Comparison of ENCODE assay signal across 8 cellular contexts in genomic region chr11:61834278-61835004, GRCh38. TPM values are rescaled to one million over a fixed set of nuclear protein-coding genes. Genes with fewer than 3 reads are reported as not detected.
DNase-seq lines count a peak whose midpoint lies in the region; ATAC-seq and TF ChIP-seq lines count a peak whose summit lies in the region.

No MANE protein-coding gene starts in this region.

- H3K27ac Mint-ChIP-seq in brain: peak overlapping the region; percentile 87 to 98 (median 95)

- DNase-seq in thyroid gland: no peak

- peaks cover 95% of the 10 kb centered on the region for H3K79me2 ChIP-seq in DOHH2 (ENCODE audit: control insufficient read depth, low read length)

- H3F3A ChIP-seq in DOHH2 (ENCODE audit: control insufficient read depth, insufficient read depth): peaks cover 24% of the 10 kb centered on the region

- no peaks in the 10 kb centered on the region for H3K9me3 Mint-ChIP-seq in brain

- ATAC-seq in GM19351 (IDR thresholded peaks at IDR 0.05; ENCODE audit: unreplicated experiment) (peak; percentile 96), HG03378 (IDR thresholded peaks at IDR 0.05; ENCODE audit: unreplicated experiment) (peak; percentile 85)

- no peak overlapping the region for H3K9ac ChIP-seq in stomach smooth muscle (ENCODE audit: low read length in 2 of 2)

- peaks cover 3% of the 10 kb centered on the region for H3K27me3 Mint-ChIP-seq in brain

- TF ChIP-seq CTCF in DOHH2 (IDR thresholded peaks at IDR 0.05; ENCODE audit: low read depth, low read length, poor library complexity, severe bottlenecking): no peak
- no peak for TF ChIP-seq CTCF in brain (conservative IDR thresholded peaks at IDR 0.05)
- TF ChIP-seq CTCF in thyroid gland (IDR thresholded peaks at IDR 0.05): no peak

- peak overlapping the region; percentile 95 for H3K27ac ChIP-seq in DOHH2 (ENCODE audit: low read depth, low read length)
- peak overlapping the region; percentile 75 for H3K27ac ChIP-seq in layer of hippocampus (ENCODE audit: low read depth, low read length)
- H3K27ac ChIP-seq in stomach smooth muscle (ENCODE audit: low read length): peak overlapping the region; percentile 6
- H3K27ac ChIP-seq in thyroid gland: peak overlapping the region in 1 of 3 donors; percentile 40

- H3K36me3 ChIP-seq in DOHH2 (ENCODE audit: control insufficient read depth, low read length): peaks cover 95% of the 10 kb centered on the region
- H3K36me3 ChIP-seq in stomach smooth muscle (ENCODE audit: control insufficient read depth in 2 of 2, insufficient read depth in 2 of 2, low read length in 2 of 2): no peaks in the 10 kb centered on the region
- no peaks in the 10 kb centered on the region for H3K36me3 ChIP-seq in thyroid gland

- H3K9me3 ChIP-seq in DOHH2 (ENCODE audit: control insufficient read depth, insufficient read depth, low read length) (no peaks in the 10 kb centered on the region), stomach smooth muscle (ENCODE audit: control insufficient read depth in 2 of 2, low read length in 2 of 2) (no peaks in the 10 kb centered on the region), thyroid gland (no peaks in the 10 kb centered on the region)

- H3K4me3 Mint-ChIP-seq in brain: peak overlapping the region in 4 of 5 experiments; percentile 11 to 61 (median 44)

- intact Hi-C loops in thyroid gland (cut with DNase I): no loop called here

- H3K4me3 ChIP-seq in DOHH2 (ENCODE audit: low read length): peak overlapping the region; percentile 84
- H3K4me3 ChIP-seq in stomach smooth muscle (ENCODE audit: low read length in 2 of 2): no peak overlapping the region
- H3K4me3 ChIP-seq in thyroid gland (replicated peaks in 1 of 3): no peak overlapping the region

- H3K9me2 ChIP-seq in DOHH2 (replicated peaks; ENCODE audit: control insufficient read depth, low read length): no peaks in the 10 kb centered on the region

- peaks cover 33% of the 10 kb centered on the region for H3K36me3 Mint-ChIP-seq in brain

- H3K4me1 Mint-ChIP-seq in brain: peaks cover 74% of the 10 kb centered on the region

- H3K27me3 ChIP-seq in DOHH2 (ENCODE audit: control insufficient read depth, low read length): no peaks in the 10 kb centered on the region
- no peaks in the 10 kb centered on the region for H3K27me3 ChIP-seq in layer of hippocampus (ENCODE audit: control insufficient read depth, insufficient read depth, low read length)
- H3K27me3 ChIP-seq in stomach smooth muscle (ENCODE audit: control insufficient read depth in 1 of 2, insufficient read depth in 2 of 2, low read length in 2 of 2): peaks cover 3 to 5% of the 10 kb centered on the region in 2 donors
- no peaks in the 10 kb centered on the region for H3K27me3 ChIP-seq in thyroid gland

- H3K4me2 ChIP-seq in DOHH2 (ENCODE audit: low read length): peak overlapping the region; percentile 87

- peaks cover 20% of the 10 kb centered on the region; the same call in 1 of the 2 replicates for H4K20me1 ChIP-seq in DOHH2 (ENCODE audit: control insufficient read depth, insufficient read depth, low read depth, low read length)

- no peak for TF ChIP-seq POLR2A in thyroid gland (IDR thresholded peaks at IDR 0.05)

- H3K4me1 ChIP-seq in DOHH2 (ENCODE audit: control insufficient read depth, low read length) (peaks cover 63% of the 10 kb centered on the region), stomach smooth muscle (ENCODE audit: control insufficient read depth, insufficient read depth, low read length) (peaks cover 14% of the 10 kb centered on the region), thyroid gland (peaks cover 1 to 10% of the 10 kb centered on the region in 2 donors)

- 63 to 66% methylated on average over 10 to 12 of the region's 12 CpGs for WGBS in thyroid gland, 2 donors

TF ChIP-seq in PFSK-1, 5 proteins besides CTCF, POLR2A, EP300 and RAD21:
- no peak for TF ChIP-seq FOXP2 (optimal IDR thresholded peaks at IDR 0.05; ENCODE audit: borderline replicate concordance, extremely low read depth, extremely low read length, insufficient read depth)
- TF ChIP-seq POLR2AphosphoS5 (IDR thresholded peaks at IDR 0.05; ENCODE audit: low read depth, low read length): peak; percentile 58; the same call in 1 of the 2 replicates
TF ChIP-seq in PFSK-1: peak in this region for 1.

RNA-seq across cellular contexts. Expression of gene FADS2, which starts 6.3 kb away (rescaled TPM):
- 10.7 TPM for polyA plus RNA-seq in PFSK-1 (2012; ENCODE audit: insufficient read length, low read depth)
- polyA plus RNA-seq in brain (ENCODE audit: insufficient read depth, low read depth, low replicate concordance): 266 TPM
- total RNA-seq in thyroid gland: 1 to 10 TPM; 2.8 to 9.3 (median 7.0) TPM

RNA-seq across cellular contexts. Expression of gene FADS1, which starts 17.6 kb away (rescaled TPM):
- polyA plus RNA-seq in PFSK-1 (2012; ENCODE audit: insufficient read length, low read depth): 59.6 TPM
- 103 TPM for polyA plus RNA-seq in brain (ENCODE audit: insufficient read depth, low read depth, low replicate concordance)
- total RNA-seq in thyroid gland: 10 to 100 TPM in 3 of 4 donors, 1 to 10 TPM in 1; 6.8 to 17.3 (median 13.9) TPM

RNA-seq across cellular contexts. Expression of gene FEN1, which starts 41.7 kb away (rescaled TPM):
- 37.6 TPM for polyA plus RNA-seq in PFSK-1 (2012; ENCODE audit: insufficient read length, low read depth)
- polyA plus RNA-seq in brain (ENCODE audit: insufficient read depth, low read depth, low replicate concordance): 74.9 TPM
- total RNA-seq in thyroid gland: 1 to 10 TPM; 4.1 to 6.3 (median 5.2) TPM

RNA-seq across cellular contexts. Expression of gene TMEM258, which starts 42.0 kb away (rescaled TPM):
- 247 TPM for polyA plus RNA-seq in PFSK-1 (2012; ENCODE audit: insufficient read length, low read depth)
- 370 TPM for polyA plus RNA-seq in brain (ENCODE audit: insufficient read depth, low read depth, low replicate concordance)
- 10 to 100 TPM; 28.0 to 57.9 (median 48.1) TPM for total RNA-seq in thyroid gland

RNA-seq across cellular contexts. Expression of gene FADS3, which starts 56.9 kb away (rescaled TPM):
- polyA plus RNA-seq in PFSK-1 (2012; ENCODE audit: insufficient read length, low read depth): 47.0 TPM
- polyA plus RNA-seq in brain (ENCODE audit: insufficient read depth, low read depth, low replicate concordance): 13.7 TPM
- 10 to 100 TPM; 25.2 to 37.6 (median 31.2) TPM for total RNA-seq in thyroid gland
